In genomic region chr20:59988141-59988540, GRCh38 we compare ENCODE assay signal across 8 cellular contexts. TPM values are rescaled to one million over a fixed set of nuclear protein-coding genes. Genes with fewer than 3 reads are reported as not detected.
DNase-seq lines count a peak whose midpoint lies in the region; TF ChIP-seq lines count a peak whose summit lies in the region.
"Had no signal": no experiment of that assay in that cellular context is flagged by ENCODE, and none has a peak within 500 bp of the region (broad histone marks: within the 10 kb centered on the region; RNA-seq: fewer than 3 reads in every experiment).

No MANE protein-coding gene starts in this region.

- H3K36me3 ChIP-seq in Loucy (ENCODE audit: insufficient read depth, low read length) (no peaks in the 10 kb centered on the region), SK-N-SH (replicated peaks in 1 of 2; ENCODE audit: control insufficient read depth in 1 of 2, insufficient read depth in 2 of 2, low read length in 1 of 2) (no peaks in the 10 kb centered on the region)

- POLR2A ChIA-PET in SK-N-SH (lab: Yijun Ruan, JAX), result no interaction called here

- no peak for TF ChIP-seq CTCF in Loucy (conservative IDR thresholded peaks at IDR 0.05; ENCODE audit: low read length)
- no peak for TF ChIP-seq CTCF in SK-N-SH (IDR thresholded peaks at IDR 0.05)

- no peaks in the 10 kb centered on the region for H3K27me3 ChIP-seq in Loucy (ENCODE audit: insufficient read depth, low read length, poor library complexity, severe bottlenecking)
- no peaks in the 10 kb centered on the region for H3K27me3 ChIP-seq in SK-N-SH (ENCODE audit: insufficient read depth)

- H3K9me3 ChIP-seq in Loucy (ENCODE audit: insufficient read depth, low read depth, low read length), result no peaks in the 10 kb centered on the region
- H3K9me3 ChIP-seq in SK-N-SH, result no peaks in the 10 kb centered on the region

- H3K79me2 ChIP-seq in Loucy (ENCODE audit: insufficient read depth, low read length) (no peaks in the 10 kb centered on the region), SK-N-SH (ENCODE audit: insufficient read depth) (no peaks in the 10 kb centered on the region)

- no peak overlapping the region for H3K9ac ChIP-seq in Loucy (ENCODE audit: low read depth, low read length, poor library complexity, severe bottlenecking)
- no peak overlapping the region for H3K9ac ChIP-seq in SK-N-SH

- H3K4me1 ChIP-seq in Loucy (ENCODE audit: insufficient read depth, low read length, poor library complexity, severe bottlenecking) (peaks cover 7% of the 10 kb centered on the region), SK-N-SH (ENCODE audit: control insufficient read depth in 1 of 2, insufficient read depth in 2 of 2, low read depth in 1 of 2, low read length in 1 of 2) (no peaks in the 10 kb centered on the region)

- no peak overlapping the region for H2AFZ ChIP-seq in Loucy (ENCODE audit: low read length)
- H2AFZ ChIP-seq in SK-N-SH (ENCODE audit: low read depth), result no peak overlapping the region

- CTCF ChIA-PET in SK-N-SH (lab: Yijun Ruan, JAX), result no interaction called here

- no peak for TF ChIP-seq RAD21 in SK-N-SH (IDR thresholded peaks at IDR 0.05; ENCODE audit: low read length)

- H3K4me2 ChIP-seq in Loucy (ENCODE audit: low read depth, low read length, poor library complexity, severe bottlenecking), result peak overlapping the region; percentile 30
- H3K4me2 ChIP-seq in SK-N-SH, result no peak overlapping the region

- H3K27ac ChIP-seq in epithelial cell of prostate (peak overlapping the region; percentile 61), SK-N-SH (ENCODE audit: low read depth in 2 of 2, low read length in 1 of 2) (no peak overlapping the region)

- no peaks in the 10 kb centered on the region for H3K9me2 ChIP-seq in Loucy (replicated peaks; ENCODE audit: low read depth, low read length)
- no peaks in the 10 kb centered on the region for H3K9me2 ChIP-seq in SK-N-SH

- H3K4me3 ChIP-seq in Loucy (ENCODE audit: low read length, poor library complexity, severe bottlenecking), result no peak overlapping the region
- no peak overlapping the region for H3K4me3 ChIP-seq in SK-N-SH (ENCODE audit: low read depth in 2 of 2, low read length in 1 of 2)

- peak; percentile 78 for DNase-seq in A172 (ENCODE audit: low spot score)
- no peak for DNase-seq in epithelial cell of prostate (ENCODE audit: low read depth, low spot score)
- no peak for DNase-seq in NCI-H345 (lab: John Stamatoyannopoulos, UW)
- no peak for DNase-seq in SK-N-SH
- DNase-seq in effector CD4-positive, alpha-beta T cell, result no peak
- DNase-seq: activated CD4-positive, alpha-beta T cell treated with anti-CD3 and anti-CD28 coated beads, Interleukin-2, amount 10 ng/mL, durations not matched to agents 7 days and 5 days; Karpas-422 had no signal

- no peak for TF ChIP-seq EP300 in SK-N-SH (IDR thresholded peaks at IDR 0.05; ENCODE audit: borderline replicate concordance in 1 of 2, low read depth in 1 of 2, low read length in 1 of 2)

- WGBS in SK-N-SH (ENCODE audit: low lambda C conversion rate), result 27% methylated on average over 2 of the region's 5 CpGs

- no peaks in the 10 kb centered on the region for H4K20me1 ChIP-seq in Loucy (ENCODE audit: insufficient read depth, low read length, poor library complexity, severe bottlenecking)
- no peaks in the 10 kb centered on the region for H4K20me1 ChIP-seq in SK-N-SH (ENCODE audit: insufficient read depth)

- H3F3A ChIP-seq in Loucy (ENCODE audit: low read depth) (no peaks in the 10 kb centered on the region), SK-N-SH (replicated peaks; ENCODE audit: insufficient read depth) (no peaks in the 10 kb centered on the region)

TF ChIP-seq in SK-N-SH, 30 proteins besides CTCF, POLR2A, EP300 and RAD21:
- TF ChIP-seq FOSL2 (IDR thresholded peaks at IDR 0.05; ENCODE audit: borderline replicate concordance, low read depth), result no peak
- TF ChIP-seq RFX5 (IDR thresholded peaks at IDR 0.05; ENCODE audit: low read length), result no peak

RNA-seq across cellular contexts. Expression of gene CDH26, which starts 29.9 kb away (rescaled TPM):
- total RNA-seq in A172 (2014; rRNA removed; shearing (Covaris generic)), result not detected in 2 replicates
- 0.03 and 0.13 TPM in 2 replicates for polyA plus RNA-seq in SK-N-SH (2012; rRNA removed)
- polyA plus RNA-seq in SK-N-SH (2012; cell fraction: cytosol; rRNA removed), result 0.03 TPM in 1 of 2 replicates, not detected in the other
- 0.13 and 0.68 TPM in 2 replicates for polyA plus RNA-seq in SK-N-SH (2012; cell fraction: nucleus; rRNA removed)

RNA-seq across cellular contexts. Expression of gene FAM217B, which starts 48.0 kb away (rescaled TPM):
- total RNA-seq in A172 (2014; rRNA removed; shearing (Covaris generic)), result 3.8 and 11.5 TPM in 2 replicates
- polyA plus RNA-seq in SK-N-SH (2012; rRNA removed), result 3.0 and 4.1 TPM in 2 replicates
- 5.3 TPM in 2 replicates for polyA plus RNA-seq in SK-N-SH (2012; cell fraction: cytosol; rRNA removed)
- 2.1 and 4.5 TPM in 2 replicates for polyA plus RNA-seq in SK-N-SH (2012; cell fraction: nucleus; rRNA removed)

RNA-seq across cellular contexts. Expression of gene PPP1R3D, which starts 48.0 kb away (rescaled TPM):
- total RNA-seq in A172 (2014; rRNA removed; shearing (Covaris generic)), result 2.3 and 3.4 TPM in 2 replicates
- polyA plus RNA-seq in SK-N-SH (2012; rRNA removed), result 0.87 and 0.91 TPM in 2 replicates
- polyA plus RNA-seq in SK-N-SH (2012; cell fraction: cytosol; rRNA removed), result 0.91 and 0.92 TPM in 2 replicates
- 0.56 and 0.88 TPM in 2 replicates for polyA plus RNA-seq in SK-N-SH (2012; cell fraction: nucleus; rRNA removed)

RNA-seq across cellular contexts. Expression of gene SYCP2, which starts 54.7 kb away (rescaled TPM):
- total RNA-seq in A172 (2014; rRNA removed; shearing (Covaris generic)), result 0.26 and 0.29 TPM in 2 replicates
- 0.71 and 0.76 TPM in 2 replicates for polyA plus RNA-seq in SK-N-SH (2012; rRNA removed)
- polyA plus RNA-seq in SK-N-SH (2012; cell fraction: cytosol; rRNA removed), result 0.31 and 0.57 TPM in 2 replicates
- polyA plus RNA-seq in SK-N-SH (2012; cell fraction: nucleus; rRNA removed), result 1.0 and 3.3 TPM in 2 replicates
